In genomic region chr2:221518201-221518936, GRCh38 we compare ENCODE assay signal across 8 cellular contexts. TPM values are rescaled to one million over a fixed set of nuclear protein-coding genes. Genes with fewer than 3 reads are reported as not detected.
DNase-seq lines count a peak whose midpoint lies in the region; ATAC-seq and TF ChIP-seq lines count a peak whose summit lies in the region.

No MANE protein-coding gene starts in this region.

- ATAC-seq in HG03095 (IDR thresholded peaks at IDR 0.05; ENCODE audit: unreplicated experiment) = peak; percentile 59
- ATAC-seq in activated CD8-positive, alpha-beta T cell treated with anti-CD3 and anti-CD28 coated beads for 36 hours = peak; percentile 62

- no peaks in the 10 kb centered on the region for H3K9me3 Mint-ChIP-seq in activated CD8-positive, alpha-beta T cell treated with anti-CD3 and anti-CD28 coated beads for 36 hours

- H3K4me3 ChIP-seq in neutrophil (ENCODE audit: low read depth in 1 of 2, low read length in 1 of 2) (peak overlapping the region; percentile 30 to 33), tibial artery (no peak overlapping the region)

- intact Hi-C loops in activated CD8-positive, alpha-beta T cell treated with anti-CD3 and anti-CD28 coated beads for 36 hours (cut with micrococcal nuclease) = no loop called here
- intact Hi-C loops in tibial artery (cut with DNase I; ENCODE audit: low total_unique reads) = no loop called here

- no peak overlapping the region for H3K27ac Mint-ChIP-seq in activated CD8-positive, alpha-beta T cell treated with anti-CD3 and anti-CD28 coated beads for 36 hours

- peaks cover 25% of the 10 kb centered on the region for H3K4me1 Mint-ChIP-seq in activated CD8-positive, alpha-beta T cell treated with anti-CD3 and anti-CD28 coated beads for 36 hours (ENCODE audit: low read depth)

- no peaks in the 10 kb centered on the region for H3K36me3 ChIP-seq in neutrophil
- no peaks in the 10 kb centered on the region for H3K36me3 ChIP-seq in tibial artery

- H3K27me3 ChIP-seq in neutrophil (no peaks in the 10 kb centered on the region), tibial artery (no peaks in the 10 kb centered on the region)

- H3K27ac ChIP-seq in neutrophil (peak overlapping the region; percentile 89), tibial artery (no peak overlapping the region)

- POLR2A ChIA-PET in activated CD8-positive, alpha-beta T cell treated with anti-CD3 and anti-CD28 coated beads for 36 hours (lab: Charles Lee) = interaction anchor here (0.9 to 1.5 kb wide), 4 partner anchors 11 to 54 kb away, joined by 3 read pairs; no protein-coding TSS in a partner anchor

- peaks cover 36 to 48% of the 10 kb centered on the region in 2 experiments for H3K4me1 ChIP-seq in neutrophil (ENCODE audit: control insufficient read depth in 1 of 2, insufficient read depth in 1 of 2, low read depth in 1 of 2, low read length in 1 of 2)
- H3K4me1 ChIP-seq in tibial artery = peaks cover 0 to 22% (median 3%) of the 10 kb centered on the region in 4 donors

- H3K4me3 Mint-ChIP-seq in activated CD8-positive, alpha-beta T cell treated with anti-CD3 and anti-CD28 coated beads for 36 hours = no peak overlapping the region

- TF ChIP-seq CTCF in activated CD8-positive, alpha-beta T cell treated with anti-CD3 and anti-CD28 coated beads for 36 hours (IDR thresholded peaks at IDR 0.05) = no peak
- TF ChIP-seq CTCF in neutrophil (IDR thresholded peaks at IDR 0.05) (no peak), tibial artery (IDR thresholded peaks at IDR 0.05) (no peak)

- H3K27me3 Mint-ChIP-seq in activated CD8-positive, alpha-beta T cell treated with anti-CD3 and anti-CD28 coated beads for 36 hours = no peaks in the 10 kb centered on the region

- H3K36me3 Mint-ChIP-seq in activated CD8-positive, alpha-beta T cell treated with anti-CD3 and anti-CD28 coated beads for 36 hours (ENCODE audit: low read depth) = no peaks in the 10 kb centered on the region

- peak; percentile 15 for DNase-seq in stimulated activated CD8-positive, alpha-beta memory T cell treated with anti-CD3 and anti-CD28 coated beads, Interleukin-12 subunit alpha, Interleukin-12 subunit beta, amount 100 ng/mL, for 1 hour (ENCODE audit: low read depth)
- no peak for DNase-seq in stimulated activated CD8-positive, alpha-beta memory T cell treated with anti-CD3 and anti-CD28 coated beads, Interleukin-4, amount 100 ng/mL, for 48 hours
- peak; percentile 11 for DNase-seq in activated CD8-positive, alpha-beta T cell treated with anti-CD3 and anti-CD28 coated beads for 36 hours
- DNase-seq in iPS-NIHi11 (ENCODE audit: low spot score) (no peak), LoVo (ENCODE audit: low spot score) (no peak), tibial artery (no peak)

- H3K9me3 ChIP-seq in neutrophil (no peaks in the 10 kb centered on the region), tibial artery (no peaks in the 10 kb centered on the region)

- CTCF ChIA-PET in activated CD8-positive, alpha-beta T cell treated with anti-CD3 and anti-CD28 coated beads for 36 hours (lab: Charles Lee) = interaction anchor here (1.2 to 1.5 kb wide), 2 partner anchors 13 to 55 kb away, joined by 5 to 6 read pairs; no protein-coding TSS in a partner anchor

RNA-seq across cellular contexts. Expression of gene EPHA4, which starts 53.7 kb away (rescaled TPM):
- 1 to 10 TPM; 1.8 to 2.3 TPM for total RNA-seq in activated CD8-positive, alpha-beta T cell treated with anti-CD3 and anti-CD28 coated beads for 36 hours

Comparison
In these comparisons a context has a peak if more than half of its experiments do, and no peak if none do; other contexts are left out.
1. DNase-seq: peak in stimulated activated CD8-positive, alpha-beta memory T cell treated with anti-CD3 and anti-CD28 coated beads, Interleukin-12 subunit alpha, Interleukin-12 subunit beta, amount 100 ng/mL, for 1 hour (single experiment) and activated CD8-positive, alpha-beta T cell treated with anti-CD3 and anti-CD28 coated beads for 36 hours (single experiment); none in stimulated activated CD8-positive, alpha-beta memory T cell treated with anti-CD3 and anti-CD28 coated beads, Interleukin-4, amount 100 ng/mL, for 48 hours (single experiment), iPS-NIHi11 (single experiment), LoVo (single experiment) and tibial artery (0 of 2).
2. H3K4me3 ChIP-seq: peak in neutrophil (2 of 2); none in tibial artery (0 of 2).